In the genomic region with DNA sequence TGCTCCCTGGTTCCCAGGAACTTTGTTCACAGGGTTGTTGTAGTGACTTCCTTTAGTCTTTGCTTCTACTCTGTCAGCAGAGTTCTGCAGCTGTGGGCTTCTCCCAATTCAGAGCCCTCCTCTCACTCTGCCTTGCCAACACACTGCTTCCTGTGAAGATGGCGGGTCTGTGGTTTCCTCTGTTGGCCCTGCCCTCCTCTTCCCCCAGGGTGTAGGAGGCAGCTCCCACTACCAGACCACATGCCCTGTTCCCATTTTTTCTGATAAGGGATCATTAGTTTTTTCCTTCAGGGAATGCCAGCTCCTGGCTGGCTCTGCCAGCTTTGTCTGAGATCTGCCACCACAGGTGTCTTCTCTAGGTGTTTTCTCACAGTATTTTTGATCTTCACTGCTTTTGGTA, we compare ENCODE assay signal across 18 cellular contexts. TPM values are rescaled to one million over a fixed set of nuclear protein-coding genes. Genes with fewer than 3 reads are reported as not detected.
DNase-seq lines count a peak whose midpoint lies in the region; TF ChIP-seq lines count a peak whose summit lies in the region.
"Had no signal": no experiment of that assay in that cellular context is flagged by ENCODE, and none has a peak within 500 bp of the region (broad histone marks: within the 10 kb centered on the region; RNA-seq: fewer than 3 reads in every experiment).

No MANE protein-coding gene starts in this region.

- H3K27me3 Mint-ChIP-seq in immature natural killer cell (ENCODE audit: low read depth in 3 of 3), result peaks cover 0 to 3% (median 0%) of the 10 kb centered on the region in 3 donors
- H3K27me3 Mint-ChIP-seq in type B pancreatic cell, result no peaks in the 10 kb centered on the region

- H3K27ac Mint-ChIP-seq in immature natural killer cell (peak overlapping the region; percentile 1 to 77 (median 48)), type B pancreatic cell (no peak overlapping the region)
- H3K27ac Mint-ChIP-seq: stimulated activated memory B cell treated with anti-CD40 and anti-IgM and Interleukin-4, amounts not matched to agents 10 μg/mL and 1 μg/mL and 100 μg/mL, for 72 hours had no signal

- peak; percentile 29 for DNase-seq in activated CD8-positive, alpha-beta memory T cell treated with anti-CD3 and anti-CD28 coated beads, Interleukin-2, amount 50 U/mL, for 48 hours
- no peak for DNase-seq in activated CD8-positive, alpha-beta memory T cell treated with anti-CD3 and anti-CD28 coated beads, Interleukin-2, amount 50 U/mL, for 4 hours
- DNase-seq in RPMI8226, result peak; percentile 61
- peak in 2 of 3 donors; percentile 14 to 27 for DNase-seq in immature natural killer cell
- peak; percentile 25 for DNase-seq in type B pancreatic cell (ENCODE audit: extremely low spot score, unreplicated experiment)
- DNase-seq in posterior cingulate gyrus, result no peak
- no peak for DNase-seq in activated T-cell treated with anti-CD3 and anti-CD28 coated beads for 4 hours
- DNase-seq in T-helper 1 cell, result no peak
- DNase-seq: CD4-positive, CD25-positive, alpha-beta regulatory T cell; dorsolateral prefrontal cortex; esophagus squamous epithelium; KG1; NCI-H1105 treated with DMSO at 0.1 percent for 48 hours; NCI-H2171; NCI-H82; tibial artery had no signal

- intact Hi-C loops in posterior cingulate gyrus (cut with DNase I), result no loop called here

- no peak for TF ChIP-seq CTCF in type B pancreatic cell (conservative IDR thresholded peaks at IDR 0.05)

- H3K4me3 Mint-ChIP-seq in immature natural killer cell (peak overlapping the region; percentile 19 to 65 (median 51)), type B pancreatic cell (no peak overlapping the region)
- H3K4me3 Mint-ChIP-seq: CD4-positive, CD25-positive, alpha-beta regulatory T cell; stimulated activated memory B cell treated with anti-CD40 and anti-IgM and Interleukin-4, amounts not matched to agents 10 μg/mL and 1 μg/mL and 100 μg/mL, for 72 hours had no signal

- H3K9me3 Mint-ChIP-seq in immature natural killer cell (no peaks in the 10 kb centered on the region), type B pancreatic cell (no peaks in the 10 kb centered on the region)
- H3K9me3 Mint-ChIP-seq: stimulated activated memory B cell treated with anti-CD40 and anti-IgM and Interleukin-4, amounts not matched to agents 10 μg/mL and 1 μg/mL and 100 μg/mL, for 72 hours had no signal

- H3K36me3 Mint-ChIP-seq in immature natural killer cell (peaks cover 0 to 3% (median 0%) of the 10 kb centered on the region in 3 donors), type B pancreatic cell (peaks cover 5% of the 10 kb centered on the region)
- H3K36me3 Mint-ChIP-seq: stimulated activated memory B cell treated with anti-CD40 and anti-IgM and Interleukin-4, amounts not matched to agents 10 μg/mL and 1 μg/mL and 100 μg/mL, for 72 hours had no signal

- H3K4me1 Mint-ChIP-seq in immature natural killer cell, result peaks cover 20 to 27% of the 10 kb centered on the region in 2 donors
- peaks cover 26% of the 10 kb centered on the region for H3K4me1 Mint-ChIP-seq in type B pancreatic cell (ENCODE audit: unreplicated experiment)
- H3K4me1 Mint-ChIP-seq: stimulated activated memory B cell treated with anti-CD40 and anti-IgM and Interleukin-4, amounts not matched to agents 10 μg/mL and 1 μg/mL and 100 μg/mL, for 72 hours had no signal

RNA-seq across cellular contexts. Expression of a gene that starts 12.7 kb away (rescaled TPM):
- not detected for polyA plus RNA-seq in immature natural killer cell
- 4.7 and 23.8 TPM in 2 replicates for total RNA-seq in type B pancreatic cell (ENCODE audit: low replicate concordance)
- total RNA-seq: CD4-positive, CD25-positive, alpha-beta regulatory T cell; esophagus squamous epithelium; T-helper 1 cell treated with Interleukin-12 subunit alpha and Interleukin-12 subunit beta and Interleukin-4 antibody, amounts not matched to agents 30 ng/mL and 1 ng/mL, for 36 hours had no signal
- polyA plus RNA-seq: CD4-positive, CD25-positive, alpha-beta regulatory T cell had no signal

Comparison
In these comparisons a context has a peak if more than half of its experiments do, and no peak if none do; other contexts are left out.
1. DNase-seq: peak in activated CD8-positive, alpha-beta memory T cell treated with anti-CD3 and anti-CD28 coated beads, Interleukin-2, amount 50 U/mL, for 48 hours (single experiment), RPMI8226 (single experiment), immature natural killer cell (2 of 3) and type B pancreatic cell (single experiment); none in activated CD8-positive, alpha-beta memory T cell treated with anti-CD3 and anti-CD28 coated beads, Interleukin-2, amount 50 U/mL, for 4 hours (single experiment), posterior cingulate gyrus (0 of 10), activated T-cell treated with anti-CD3 and anti-CD28 coated beads for 4 hours (single experiment) and T-helper 1 cell (0 of 5).